ENCODE assay signal across 1 cellular context in genomic region chr12:104050436-104050835, GRCh38.
TF ChIP-seq lines count a peak whose summit lies in the region.

No MANE protein-coding gene starts in this region.

TF ChIP-seq in HCT116, 20 proteins besides CTCF, POLR2A, EP300 and RAD21:
- TF ChIP-seq ZFX (IDR thresholded peaks at IDR 0.05) (no peak), POLR2AphosphoS5 (IDR thresholded peaks at IDR 0.05; ENCODE audit: low read depth, low read length) (no peak), EZH2phosphoT487 (IDR thresholded peaks at IDR 0.05; ENCODE audit: borderline replicate concordance) (no peak), ELF1 (IDR thresholded peaks at IDR 0.05; ENCODE audit: borderline replicate concordance, low read depth) (no peak), ZBTB33 (IDR thresholded peaks at IDR 0.05; ENCODE audit: extremely low read depth, insufficient replicate concordance, low read length) (no peak), ATF3 (IDR thresholded peaks at IDR 0.05) (no peak)
TF ChIP-seq in HCT116: peak in this region for 0.
